Comparison of ENCODE assay signal across 8 cellular contexts in the genomic region with DNA sequence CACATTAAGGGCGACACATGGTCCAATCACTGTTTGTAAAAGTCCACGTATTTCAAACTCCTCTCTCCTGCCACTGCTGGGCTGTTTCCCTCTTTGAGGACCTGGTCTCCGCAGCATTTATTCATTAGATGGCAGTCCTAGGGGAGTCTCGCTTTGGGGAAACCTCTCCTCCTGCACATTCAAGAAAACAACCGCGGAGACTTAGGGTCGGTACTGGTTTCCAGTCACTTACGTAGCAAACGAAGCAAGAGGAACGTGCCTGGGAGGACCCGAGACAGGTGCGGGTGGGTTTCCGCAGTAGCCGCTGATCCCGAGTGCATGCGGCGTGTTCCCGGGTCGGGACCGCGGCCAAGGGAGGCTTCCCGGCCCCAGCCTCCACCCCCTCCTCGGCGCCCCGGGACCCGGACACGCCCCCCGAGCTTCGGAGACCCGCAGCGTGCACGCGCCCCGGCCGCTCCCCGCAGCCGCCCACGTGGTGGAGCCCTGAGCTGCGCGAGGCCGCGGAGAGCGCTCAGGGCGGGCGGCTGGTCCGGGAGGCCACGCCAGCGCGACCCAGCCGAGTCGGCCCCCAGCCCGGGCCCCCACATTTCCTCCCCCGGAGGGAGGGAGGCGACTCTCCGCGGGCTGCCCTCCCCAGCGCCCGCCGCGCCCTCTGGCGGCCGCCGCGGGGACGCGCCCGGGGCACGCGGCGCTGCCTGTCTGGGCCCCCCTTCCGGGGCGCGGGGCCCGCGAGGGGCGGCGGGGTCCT. TPM values are rescaled to one million over a fixed set of nuclear protein-coding genes. Genes with fewer than 3 reads are reported as not detected.
DNase-seq lines count a peak whose midpoint lies in the region; ATAC-seq and TF ChIP-seq lines count a peak whose summit lies in the region.

No MANE protein-coding gene starts in this region.

- 1% methylated on average over 28 to 60 of the region's 77 CpGs for WGBS in testis, 2 donors

- no peaks in the 10 kb centered on the region for H3K36me3 ChIP-seq in testis (ENCODE audit: low read depth, missing control alignments)

- H3K4me3 ChIP-seq in testis: peak overlapping the region; percentile 78 to 83

- H3K27ac Mint-ChIP-seq in activated T-helper 17 cell treated with anti-CD3 and anti-CD28 coated beads, Interleukin-2, amount 50 U/mL, for 72 hours: no peak overlapping the region
- peak overlapping the region; percentile 36 to 95 (median 83) for H3K27ac Mint-ChIP-seq in nephron

- TF ChIP-seq CTCF in nephron (IDR thresholded peaks at IDR 0.05; ENCODE audit: unreplicated experiment in 3 of 3): peak; percentile 48 to 62 (median 56)
- peak; percentile 34 to 78 (median 77) for TF ChIP-seq CTCF in testis (IDR thresholded peaks at IDR 0.05)

- H3K27me3 Mint-ChIP-seq in activated T-helper 17 cell treated with anti-CD3 and anti-CD28 coated beads, Interleukin-2, amount 50 U/mL, for 72 hours: peaks cover 25% of the 10 kb centered on the region
- peaks cover 25% of the 10 kb centered on the region for H3K27me3 Mint-ChIP-seq in nephron (ENCODE audit: low read depth)

- H3K4me1 ChIP-seq in testis: no peaks in the 10 kb centered on the region

- H3K9me3 ChIP-seq in testis: no peaks in the 10 kb centered on the region

- peak overlapping the region; percentile 89 to 94 for H3K27ac ChIP-seq in testis

- H3K9me3 Mint-ChIP-seq in activated T-helper 17 cell treated with anti-CD3 and anti-CD28 coated beads, Interleukin-2, amount 50 U/mL, for 72 hours: no peaks in the 10 kb centered on the region
- no peaks in the 10 kb centered on the region for H3K9me3 Mint-ChIP-seq in nephron

- H3K4me3 Mint-ChIP-seq in activated T-helper 17 cell treated with anti-CD3 and anti-CD28 coated beads, Interleukin-2, amount 50 U/mL, for 72 hours: peak overlapping the region; percentile 58
- peak overlapping the region; percentile 88 to 91 (median 89) for H3K4me3 Mint-ChIP-seq in nephron

- H3K27me3 ChIP-seq in testis: no peaks in the 10 kb centered on the region

- ATAC-seq in GM19035 (IDR thresholded peaks at IDR 0.05; ENCODE audit: unreplicated experiment): peak; percentile 51
- ATAC-seq in HG03439 (IDR thresholded peaks at IDR 0.05; ENCODE audit: unreplicated experiment): peak; percentile 52
- peak; percentile 55 for ATAC-seq in activated T-helper 17 cell treated with anti-CD3 and anti-CD28 coated beads, Interleukin-2, amount 50 U/mL, for 72 hours (replicated peaks)

- intact Hi-C loops in testis (cut with DNase I; ENCODE audit: low total_unique reads): loop anchor here (5.0 kb wide), 1 partner anchor 410 kb away; no protein-coding TSS in a partner anchor

- peaks cover 16% of the 10 kb centered on the region for H3K36me3 Mint-ChIP-seq in activated T-helper 17 cell treated with anti-CD3 and anti-CD28 coated beads, Interleukin-2, amount 50 U/mL, for 72 hours (ENCODE audit: low read depth)
- no peaks in the 10 kb centered on the region for H3K36me3 Mint-ChIP-seq in nephron (ENCODE audit: low read depth)

- peaks cover 14% of the 10 kb centered on the region for H3K4me1 Mint-ChIP-seq in activated T-helper 17 cell treated with anti-CD3 and anti-CD28 coated beads, Interleukin-2, amount 50 U/mL, for 72 hours
- peaks cover 10% of the 10 kb centered on the region for H3K4me1 Mint-ChIP-seq in nephron

- TF ChIP-seq POLR2A in testis (IDR thresholded peaks at IDR 0.05): no peak

- DNase-seq in Ammon's horn (ENCODE audit: low spot score): peak; percentile 61
- peak; percentile 29 for DNase-seq in fibroblast of peridontal ligament (ENCODE audit: extremely low read depth)
- DNase-seq in testis: peak; percentile 85

TF ChIP-seq in PFSK-1, 5 proteins besides CTCF, POLR2A, EP300 and RAD21:
- no peak for TF ChIP-seq FOXP2 (optimal IDR thresholded peaks at IDR 0.05; ENCODE audit: borderline replicate concordance, extremely low read depth, extremely low read length, insufficient read depth)
- TF ChIP-seq POLR2AphosphoS5 (IDR thresholded peaks at IDR 0.05; ENCODE audit: low read depth, low read length): peak; percentile 24; the same call in 1 of the 2 replicates
- peak; percentile 15; the same call in 1 of the 2 replicates for TF ChIP-seq SIN3A (IDR thresholded peaks at IDR 0.05; ENCODE audit: borderline replicate concordance, insufficient read depth, low read length)
TF ChIP-seq in PFSK-1: peak in this region for 2.

RNA-seq across cellular contexts. Expression of gene IGF1R, which starts 1.1 kb away (rescaled TPM):
- 37.4 TPM for polyA plus RNA-seq in PFSK-1 (2012; ENCODE audit: insufficient read length, low read depth)
- 10 to 100 TPM in 1 of 2 donors, 1 to 10 TPM in 1; 4.6 to 33.8 TPM for total RNA-seq in activated T-helper 17 cell treated with anti-CD3 and anti-CD28 coated beads, Interleukin-2, amount 50 U/mL, for 72 hours
- total RNA-seq in testis: 100 to 1,000 TPM; 157 to 172 TPM
- 25.8 TPM for polyA plus RNA-seq in testis (ENCODE audit: insufficient read depth, low read depth, low replicate concordance)

Comparison
In these comparisons a context has a peak if more than half of its experiments do, and no peak if none do; other contexts are left out.
1. Peak in every context shown above with its lines: DNase-seq, ATAC-seq, H3K4me3 ChIP-seq and H3K27ac ChIP-seq.
2. DNase-seq: peak in every context shown above with its lines; median percentile 85 in testis; 61 in Ammon's horn; 29 in fibroblast of peridontal ligament.
3. RNA of gene IGF1R, which starts 1.1 kb away (total RNA-seq): 157 to 172 TPM in testis; 4.6 to 33.8 TPM in activated T-helper 17 cell treated with anti-CD3 and anti-CD28 coated beads, Interleukin-2, amount 50 U/mL, for 72 hours; every median in the first group is over 4 times any median in the second.